In genomic region chr5:132313961-132314432, GRCh38 we compare ENCODE assay signal across 1 cellular context.
TF ChIP-seq lines count a peak whose summit lies in the region.

No MANE protein-coding gene starts in this region.

TF ChIP-seq in K562, 482 proteins besides CTCF, POLR2A, EP300 and RAD21 (continued from another document and continues in another):
- TF ChIP-seq ZBTB2 (IDR thresholded peaks at IDR 0.05) (peak; percentile 49; the same call in 1 of the 2 replicates), HDAC2 (IDR thresholded peaks at IDR 0.05) (peak; percentile 49; the same call in 1 of the 2 replicates), SMAD4 (CRISPR knock-in tag; conservative IDR thresholded peaks at IDR 0.05) (peak; percentile 89), HNRNPUL1 (IDR thresholded peaks at IDR 0.05; ENCODE audit: low read length) (no peak), ZNF583 (CRISPR knock-in tag; IDR thresholded peaks at IDR 0.05) (peak; percentile 62; the same call in 1 of the 2 replicates), ZBTB7A (IDR thresholded peaks at IDR 0.05; ENCODE audit: borderline replicate concordance, control insufficient read depth, low read depth, low read length) (peak; percentile 64; the same call in 1 of the 2 replicates), ATF7 (IDR thresholded peaks at IDR 0.05) (peak; percentile 14; the same call in 1 of the 2 replicates), IRF1 (CRISPR knock-in tag; IDR thresholded peaks at IDR 0.05; ENCODE audit: borderline replicate concordance) (no peak), DMBX1 (CRISPR knock-in tag; IDR thresholded peaks at IDR 0.05; ENCODE audit: borderline replicate concordance) (peak; percentile 89), CREM (IDR thresholded peaks at IDR 0.05; ENCODE audit: low read depth) (peak; percentile 41; the same call in 1 of the 2 replicates), NUFIP1 (IDR thresholded peaks at IDR 0.05; ENCODE audit: partially characterized antibody) (no peak), ZKSCAN8 (CRISPR knock-in tag; IDR thresholded peaks at IDR 0.05) (no peak), FIP1L1 (IDR thresholded peaks at IDR 0.05; ENCODE audit: low read depth, low read length, poor library complexity, severe bottlenecking) (no peak), FOXO4 (CRISPR knock-in tag; IDR thresholded peaks at IDR 0.05) (no peak), ZNF316 (IDR thresholded peaks at IDR 0.05) (no peak), MBD2 (IDR thresholded peaks at IDR 0.05; ENCODE audit: borderline replicate concordance, low read depth) (peak; percentile 74), MTA2 (IDR thresholded peaks at IDR 0.05; ENCODE audit: low read depth) (peak; percentile 79), SMAD1 (IDR thresholded peaks at IDR 0.05; ENCODE audit: low read depth, low read length, partially characterized antibody) (peak; percentile 57), ADNP (tag; IDR thresholded peaks at IDR 0.05) (no peak), SMARCC2 (IDR thresholded peaks at IDR 0.05; ENCODE audit: low read depth) (0 out of 2 replicates have a peak, but pooled peaks have one; percentile 38), GATA2 (CRISPR knock-in tag; IDR thresholded peaks at IDR 0.05) (peak; percentile 75), MECOM (CRISPR knock-in tag; IDR thresholded peaks at IDR 0.05) (peak; percentile 85; the same call in 1 of the 2 replicates), MEIS2 (IDR thresholded peaks at IDR 0.05; ENCODE audit: partially characterized antibody) (peak; percentile 88), NFIC (IDR thresholded peaks at IDR 0.05) (peak; percentile 85), PTTG1 (tag; IDR thresholded peaks at IDR 0.05; ENCODE audit: low read depth) (no peak), GATAD2A (IDR thresholded peaks at IDR 0.05) (peak; percentile 92; the same call in 1 of the 2 replicates), TAL1 (IDR thresholded peaks at IDR 0.05) (peak; percentile 94), THAP12 (CRISPR knock-in tag; IDR thresholded peaks at IDR 0.05) (0 out of 2 replicates have a peak, but pooled peaks have one; percentile 46), NCOA2 (IDR thresholded peaks at IDR 0.05; ENCODE audit: partially characterized antibody in 2 of 2) (peak in 1 of 2 experiments; percentile 56), NEUROD1 (IDR thresholded peaks at IDR 0.05; ENCODE audit: borderline replicate concordance, low read depth, low read length, partially characterized antibody) (peak; percentile 45), CBFA2T3 (IDR thresholded peaks at IDR 0.05) (peak; percentile 98), HBP1 (CRISPR knock-in tag; IDR thresholded peaks at IDR 0.05) (no peak), NRF1 (conservative IDR thresholded peaks at IDR 0.05 in 1 of 2, IDR thresholded peaks at IDR 0.05 in 1 of 2) (no peak), ZMIZ1 (IDR thresholded peaks at IDR 0.05; ENCODE audit: low read depth in 2 of 2, low read length in 2 of 2) (0 out of 4 replicates have a peak, but pooled peaks of 1 of the 2 experiments have one; percentile 59), YY1 (IDR thresholded peaks at IDR 0.05; ENCODE audit: borderline replicate concordance in 1 of 3, control insufficient read depth in 1 of 3, extremely low read depth in 1 of 3, insufficient read depth in 3 of 3, insufficient read length in 1 of 3, insufficient replicate concordance in 2 of 3, low read depth in 1 of 3, low read length in 2 of 3) (peak in 1 of 3 experiments; percentile 64), ZNF592 (IDR thresholded peaks at IDR 0.05) (peak; percentile 96), ZNF830 (CRISPR knock-in tag; IDR thresholded peaks at IDR 0.05) (no peak)
- TF ChIP-seq, protein P1, sequence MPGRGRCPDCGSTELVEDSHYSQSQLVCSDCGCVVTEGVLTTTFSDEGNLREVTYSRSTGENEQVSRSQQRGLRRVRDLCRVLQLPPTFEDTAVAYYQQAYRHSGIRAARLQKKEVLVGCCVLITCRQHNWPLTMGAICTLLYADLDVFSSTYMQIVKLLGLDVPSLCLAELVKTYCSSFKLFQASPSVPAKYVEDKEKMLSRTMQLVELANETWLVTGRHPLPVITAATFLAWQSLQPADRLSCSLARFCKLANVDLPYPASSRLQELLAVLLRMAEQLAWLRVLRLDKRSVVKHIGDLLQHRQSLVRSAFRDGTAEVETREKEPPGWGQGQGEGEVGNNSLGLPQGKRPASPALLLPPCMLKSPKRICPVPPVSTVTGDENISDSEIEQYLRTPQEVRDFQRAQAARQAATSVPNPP (IDR thresholded peaks at IDR 0.05; ENCODE audit: borderline replicate concordance, insufficient read depth, insufficient read length) = no peak
- TF ChIP-seq, protein P2, sequence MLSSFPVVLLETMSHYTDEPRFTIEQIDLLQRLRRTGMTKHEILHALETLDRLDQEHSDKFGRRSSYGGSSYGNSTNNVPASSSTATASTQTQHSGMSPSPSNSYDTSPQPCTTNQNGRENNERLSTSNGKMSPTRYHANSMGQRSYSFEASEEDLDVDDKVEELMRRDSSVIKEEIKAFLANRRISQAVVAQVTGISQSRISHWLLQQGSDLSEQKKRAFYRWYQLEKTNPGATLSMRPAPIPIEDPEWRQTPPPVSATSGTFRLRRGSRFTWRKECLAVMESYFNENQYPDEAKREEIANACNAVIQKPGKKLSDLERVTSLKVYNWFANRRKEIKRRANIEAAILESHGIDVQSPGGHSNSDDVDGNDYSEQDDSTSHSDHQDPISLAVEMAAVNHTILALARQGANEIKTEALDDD (IDR thresholded peaks at IDR 0.05) = peak; percentile 62; the same call in 1 of the 2 replicates
- TF ChIP-seq, protein P3, sequence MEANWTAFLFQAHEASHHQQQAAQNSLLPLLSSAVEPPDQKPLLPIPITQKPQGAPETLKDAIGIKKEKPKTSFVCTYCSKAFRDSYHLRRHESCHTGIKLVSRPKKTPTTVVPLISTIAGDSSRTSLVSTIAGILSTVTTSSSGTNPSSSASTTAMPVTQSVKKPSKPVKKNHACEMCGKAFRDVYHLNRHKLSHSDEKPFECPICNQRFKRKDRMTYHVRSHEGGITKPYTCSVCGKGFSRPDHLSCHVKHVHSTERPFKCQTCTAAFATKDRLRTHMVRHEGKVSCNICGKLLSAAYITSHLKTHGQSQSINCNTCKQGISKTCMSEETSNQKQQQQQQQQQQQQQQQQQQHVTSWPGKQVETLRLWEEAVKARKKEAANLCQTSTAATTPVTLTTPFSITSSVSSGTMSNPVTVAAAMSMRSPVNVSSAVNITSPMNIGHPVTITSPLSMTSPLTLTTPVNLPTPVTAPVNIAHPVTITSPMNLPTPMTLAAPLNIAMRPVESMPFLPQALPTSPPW (CRISPR knock-in tag; IDR thresholded peaks at IDR 0.05) = no peak; the same call in 1 of the 2 replicates
